Comparison of ENCODE assay signal across 25 cellular contexts in genomic region chr6:1643111-1643510, GRCh38. TPM values are rescaled to one million over a fixed set of nuclear protein-coding genes. Genes with fewer than 3 reads are reported as not detected.
"Had no signal": no experiment of that assay in that cellular context is flagged by ENCODE, and none has a peak within 500 bp of the region (broad histone marks: within the 10 kb centered on the region; RNA-seq: fewer than 3 reads in every experiment).

No MANE protein-coding gene starts in this region.

- FAIRE-seq: urothelium cell line had no signal

- H3K4me3 ChIP-seq: dorsolateral prefrontal cortex, esophagus muscularis mucosa, gastroesophageal sphincter, heart left ventricle, hepatocyte, left ventricle myocardium inferior, lower lobe of right lung, prostate gland, right atrium auricular region, sigmoid colon, thoracic aorta, tibial nerve, upper lobe of left lung had no signal

- H3K27ac ChIP-seq: dorsolateral prefrontal cortex, esophagus muscularis mucosa, foreskin keratinocyte, gastroesophageal sphincter, heart left ventricle, hepatocyte, left ventricle myocardium inferior, lower lobe of right lung, neutrophil, parathyroid adenoma, prostate gland, right atrium auricular region, sigmoid colon, thoracic aorta, tibial nerve, upper lobe of left lung had no signal

- H3K27me3 ChIP-seq: esophagus muscularis mucosa, foreskin keratinocyte, gastroesophageal sphincter, heart left ventricle, hepatocyte, neutrophil, right atrium auricular region, sigmoid colon, tibial nerve, upper lobe of left lung had no signal

- H3K9ac ChIP-seq: parathyroid adenoma had no signal

- DNase-seq: cerebellar nuclear complex; cortex of kidney; dorsolateral prefrontal cortex; effector CD4-positive, alpha-beta T cell; foreskin keratinocyte; heart left ventricle; kidney glomerular epithelial cell; left colon; left ventricle myocardium inferior; lower lobe of right lung; naive thymus-derived CD8-positive, alpha-beta T cell; sigmoid colon; stimulated activated CD4-positive, alpha-beta T cell treated with anti-CD3 and anti-CD28 coated beads, Interleukin-4, amount 100 ng/mL, for 4 hours; stimulated activated naive B cell treated with anti-CD40 and anti-IgM and Interleukin-4, amounts not matched to agents 10 μg/mL and 1 μg/mL and 100 μg/mL, for 72 hours had no signal

- H3K4me2 ChIP-seq: hepatocyte had no signal

- H3K4me1 ChIP-seq: esophagus muscularis mucosa, gastroesophageal sphincter, lower lobe of right lung, prostate gland, right atrium auricular region, sigmoid colon, tibial nerve, upper lobe of left lung had no signal

- H3K9me3 ChIP-seq: esophagus muscularis mucosa, gastroesophageal sphincter, heart left ventricle, left ventricle myocardium inferior, lower lobe of right lung, neutrophil, prostate gland, right atrium auricular region, sigmoid colon, thoracic aorta, tibial nerve, upper lobe of left lung had no signal

- H3K36me3 ChIP-seq: esophagus muscularis mucosa, gastroesophageal sphincter, heart left ventricle, left ventricle myocardium inferior, lower lobe of right lung, neutrophil, prostate gland, right atrium auricular region, sigmoid colon, tibial nerve, upper lobe of left lung had no signal

RNA-seq across cellular contexts. Expression of gene FOXC1, which starts 33.4 kb away (rescaled TPM):
- total RNA-seq: naive thymus-derived CD8-positive, alpha-beta T cell had no signal
- polyA plus RNA-seq: naive thymus-derived CD8-positive, alpha-beta T cell had no signal
